In genomic region chrX:103356897-103357296, GRCh38 we compare ENCODE assay signal across 8 cellular contexts. TPM values are rescaled to one million over a fixed set of nuclear protein-coding genes. Genes with fewer than 3 reads are reported as not detected.
A peak's percentile ranks its signal among the peaks of the same experiment; 100 is the strongest.
DNase-seq lines count a peak whose midpoint lies in the region; ATAC-seq lines count a peak whose summit lies in the region.

No MANE protein-coding gene starts in this region.

- H3K36me3 ChIP-seq in NT2/D1 (ENCODE audit: insufficient read depth, insufficient read length, low read length), result peaks cover 14% of the 10 kb centered on the region
- no peaks in the 10 kb centered on the region for H3K36me3 ChIP-seq in effector memory CD4-positive, alpha-beta T cell (ENCODE audit: control insufficient read depth, insufficient read depth, low read length)
- no peaks in the 10 kb centered on the region for H3K36me3 ChIP-seq in mucosa of rectum (ENCODE audit: control insufficient read depth in 2 of 2, insufficient read depth in 2 of 2, low read length in 2 of 2)

- H3K9me3 ChIP-seq in NT2/D1 (ENCODE audit: insufficient read depth, low read length) (no peaks in the 10 kb centered on the region), mucosa of rectum (ENCODE audit: control insufficient read depth in 2 of 2, low read length in 2 of 2) (no peaks in the 10 kb centered on the region)
- H3K9me3 ChIP-seq in effector memory CD4-positive, alpha-beta T cell (ENCODE audit: control insufficient read depth, low read length), result no peaks in the 10 kb centered on the region

- DNase-seq in G401 (ENCODE audit: low spot score), result peak; percentile 53
- no peak for DNase-seq in NT2/D1 (ENCODE audit: low read depth, low spot score)
- DNase-seq in effector memory CD4-positive, alpha-beta T cell, result no peak
- DNase-seq in foreskin melanocyte, result no peak
- no peak for DNase-seq in ACHN
- DNase-seq in A172 (ENCODE audit: low spot score), result no peak

- ATAC-seq in HG02642 (IDR thresholded peaks at IDR 0.05; ENCODE audit: poor library complexity, unreplicated experiment), result no peak

- H3K4me1 ChIP-seq in NT2/D1 (ENCODE audit: insufficient read depth, insufficient read length) (no peaks in the 10 kb centered on the region), mucosa of rectum (ENCODE audit: control insufficient read depth in 2 of 2, insufficient read depth in 2 of 2, low read length in 2 of 2) (peaks cover 0 to 3% of the 10 kb centered on the region in 2 donors)
- H3K4me1 ChIP-seq in effector memory CD4-positive, alpha-beta T cell (ENCODE audit: control insufficient read depth, insufficient read depth, low read length, poor library complexity, severe bottlenecking), result no peaks in the 10 kb centered on the region

- H3K27ac ChIP-seq in effector memory CD4-positive, alpha-beta T cell (ENCODE audit: insufficient read depth, low read length, poor library complexity, severe bottlenecking), result no peak overlapping the region
- H3K27ac ChIP-seq in mucosa of rectum (ENCODE audit: low read depth in 2 of 2, low read length in 2 of 2), result peak overlapping the region; percentile 83 to 88

- H3K27me3 ChIP-seq in NT2/D1 (ENCODE audit: insufficient read depth, insufficient read length), result no peaks in the 10 kb centered on the region
- H3K27me3 ChIP-seq in effector memory CD4-positive, alpha-beta T cell (replicated peaks; ENCODE audit: control insufficient read depth, insufficient read depth, low read length, poor library complexity, severe bottlenecking), result peaks cover 6% of the 10 kb centered on the region
- H3K27me3 ChIP-seq in mucosa of rectum (ENCODE audit: control insufficient read depth in 2 of 2, insufficient read depth in 2 of 2, low read length in 2 of 2), result peaks cover 0 to 3% of the 10 kb centered on the region in 2 donors

- peak overlapping the region; percentile 91 for H3K9ac ChIP-seq in NT2/D1 (ENCODE audit: insufficient read length, low read depth)
- peak overlapping the region; percentile 90 to 92 for H3K9ac ChIP-seq in mucosa of rectum (ENCODE audit: low read depth in 1 of 2, low read length in 2 of 2)

- H3K4me3 ChIP-seq in NT2/D1 (ENCODE audit: insufficient read length, low read depth), result peak overlapping the region; percentile 91
- H3K4me3 ChIP-seq in effector memory CD4-positive, alpha-beta T cell (ENCODE audit: insufficient read depth, low read depth, low read length, poor library complexity, severe bottlenecking), result peak overlapping the region; percentile 48
- peak overlapping the region; percentile 81 to 86 for H3K4me3 ChIP-seq in mucosa of rectum (ENCODE audit: low read length in 2 of 2)

- in situ Hi-C loops in G401 (cut with HindIII; ENCODE audit: low sequenced_read_pairs) (no loop called here), ACHN (cut with HindIII; ENCODE audit: low pct_ligation_motif_present, low pct_unique_long_range_greater_than_20kb, low sequenced_read_pairs) (no loop called here)

RNA-seq across cellular contexts. Expression of gene TCEAL9, which starts 0.6 kb away (rescaled TPM):
- 39.1 and 42.6 TPM in 2 replicates for total RNA-seq in G401 (2014; rRNA removed; shearing (Covaris generic))
- total RNA-seq in A172 (2014; rRNA removed; shearing (Covaris generic)), result 166 and 199 TPM in 2 replicates

RNA-seq across cellular contexts. Expression of gene BEX3, which starts 19.4 kb away (rescaled TPM):
- 464 and 525 TPM in 2 replicates for total RNA-seq in G401 (2014; rRNA removed; shearing (Covaris generic))
- total RNA-seq in A172 (2014; rRNA removed; shearing (Covaris generic)), result 187 and 228 TPM in 2 replicates

RNA-seq across cellular contexts. Expression of gene TCEAL7, which starts 26.9 kb away (rescaled TPM):
- total RNA-seq in G401 (2014; rRNA removed; shearing (Covaris generic)), result 0.71 TPM in 1 of 2 replicates, not detected in the other
- 16.6 and 29.0 TPM in 2 replicates for total RNA-seq in A172 (2014; rRNA removed; shearing (Covaris generic))

RNA-seq across cellular contexts. Expression of gene BEX2, which starts 46.1 kb away (rescaled TPM):
- total RNA-seq in G401 (2014; rRNA removed; shearing (Covaris generic)), result 101 and 163 TPM in 2 replicates
- 0.76 and 2.6 TPM in 2 replicates for total RNA-seq in A172 (2014; rRNA removed; shearing (Covaris generic))

Comparison
In these comparisons a context has a peak if more than half of its experiments do, and no peak if none do; other contexts are left out.
1. RNA of gene TCEAL7, which starts 26.9 kb away (total RNA-seq): 16.6 to 29.0 TPM in A172; 0.71 TPM in G401; every median in the first group is over 10 times any median in the second.
2. Peak in every context shown above with its lines, with median percentiles within 50 percentile points of each other: H3K4me3 ChIP-seq.